In genomic region chr6:57040011-57040410, GRCh38 we compare ENCODE assay signal across 12 cellular contexts. TPM values are rescaled to one million over a fixed set of nuclear protein-coding genes. Genes with fewer than 3 reads are reported as not detected.
DNase-seq lines count a peak whose midpoint lies in the region; ATAC-seq, FAIRE-seq and TF ChIP-seq lines count a peak whose summit lies in the region.
"Had no signal": no experiment of that assay in that cellular context is flagged by ENCODE, and none has a peak within 500 bp of the region (broad histone marks: within the 10 kb centered on the region; RNA-seq: fewer than 3 reads in every experiment).

No MANE protein-coding gene starts in this region.

- H2BK15ac ChIP-seq in H1 (ENCODE audit: low read length), result no peak overlapping the region

- no peak overlapping the region for H3K23ac ChIP-seq in H1 (ENCODE audit: insufficient read length)

- no peak for ATAC-seq in GM21515 (IDR thresholded peaks at IDR 0.05; ENCODE audit: unreplicated experiment)
- ATAC-seq: activated T-helper 17 cell treated with anti-CD3 and anti-CD28 coated beads, Interleukin-2, amount 50 U/mL, for 72 hours had no signal

- H2AFZ ChIP-seq in H1 (ENCODE audit: low read length), result peak overlapping the region; percentile 70

- H3K36me3 ChIP-seq in H1 (ENCODE audit: control insufficient read depth in 2 of 4, insufficient read depth in 4 of 4, low read length in 3 of 4) (no peaks in the 10 kb centered on the region), thyroid gland (no peaks in the 10 kb centered on the region), stomach (no peaks in the 10 kb centered on the region)
- H3K36me3 ChIP-seq: right lobe of liver had no signal

- H2BK5ac ChIP-seq in H1 (ENCODE audit: low read depth, low read length), result no peak overlapping the region; the same call in 1 of the 2 replicates

- TF ChIP-seq POLR2A in H1 (IDR thresholded peaks at IDR 0.05; ENCODE audit: control extremely low read depth in 1 of 2, low read depth in 2 of 2, low read length in 2 of 2) (no peak), thyroid gland (IDR thresholded peaks at IDR 0.05) (no peak), stomach (IDR thresholded peaks at IDR 0.05) (no peak)

- no peak overlapping the region for H2BK20ac ChIP-seq in H1 (ENCODE audit: low read length)

- DNase-seq in GM10266 (ENCODE audit: extremely low spot score), result no peak
- peak; percentile 5 for DNase-seq in NCI-H226
- no peak for DNase-seq in H1 (ENCODE audit: low read depth in 1 of 2, low spot score in 2 of 2)
- no peak for DNase-seq in thyroid gland
- DNase-seq in stomach, result no peak
- DNase-seq in germinal center (ENCODE audit: low spot score), result no peak
- DNase-seq: CD4-positive, alpha-beta memory T cell; right lobe of liver had no signal

- no peak overlapping the region for H3K56ac ChIP-seq in H1 (replicated peaks; ENCODE audit: insufficient read length, low read depth, low read length)

- H2BK120ac ChIP-seq in H1 (replicated peaks; ENCODE audit: low read depth, low read length), result no peak overlapping the region

- H3K79me1 ChIP-seq in H1 (ENCODE audit: low read depth, low read length), result no peaks in the 10 kb centered on the region

- CTCF ChIA-PET in H1 (lab: Charles Lee; ENCODE audit: partially characterized antibody), result interaction anchor here (0.6 to 1.3 kb wide), 5 partner anchors 9 to 276 kb away, joined by 3 to 5 read pairs (median 3); no protein-coding TSS in a partner anchor

- H3K27me3 ChIP-seq in H1 (replicated peaks in 1 of 4; ENCODE audit: control insufficient read depth in 3 of 4, extremely low read depth in 1 of 4, insufficient read depth in 3 of 4, low read length in 3 of 4) (no peaks in the 10 kb centered on the region; a peak in 1 of 7 replicates), thyroid gland (no peaks in the 10 kb centered on the region), stomach (peaks cover 0 to 22% (median 0%) of the 10 kb centered on the region in 3 donors)
- H3K27me3 ChIP-seq: right lobe of liver had no signal

- H4K91ac ChIP-seq in H1 (replicated peaks; ENCODE audit: insufficient read length, low read length), result no peak overlapping the region

- no peak overlapping the region for H2AK5ac ChIP-seq in H1 (ENCODE audit: low read depth, low read length)

- no peaks in the 10 kb centered on the region for H3K79me2 ChIP-seq in H1 (ENCODE audit: control insufficient read depth in 1 of 2, insufficient read depth in 2 of 2, low read length in 2 of 2)

- FAIRE-seq in H1 (lab: Jason Lieb, UNC), result peak; percentile 58

- no peak overlapping the region for H3K14ac ChIP-seq in H1 (ENCODE audit: insufficient read length)

- H3K4me1 ChIP-seq in H1 (replicated peaks in 1 of 4; ENCODE audit: control insufficient read depth in 3 of 4, insufficient read depth in 4 of 4, low read length in 3 of 4) (no peaks in the 10 kb centered on the region), thyroid gland (no peaks in the 10 kb centered on the region), stomach (no peaks in the 10 kb centered on the region)
- H3K4me1 ChIP-seq: right lobe of liver had no signal

- H3K18ac ChIP-seq in H1 (ENCODE audit: extremely low read depth, low read length), result no peak overlapping the region

- H4K5ac ChIP-seq in H1 (ENCODE audit: insufficient read length, low read depth, low read length), result no peak overlapping the region

- no peak for TF ChIP-seq EP300 in H1 (IDR thresholded peaks at IDR 0.05; ENCODE audit: borderline replicate concordance in 1 of 2, low read depth in 2 of 2, low read length in 2 of 2)
- TF ChIP-seq EP300 in stomach (IDR thresholded peaks at IDR 0.05), result no peak

- H3K4me2 ChIP-seq in H1 (ENCODE audit: insufficient read depth in 1 of 2, low read depth in 2 of 2, low read length in 2 of 2), result no peak overlapping the region

- peak; percentile 37 to 39; a peak in 2 of 4 replicates for TF ChIP-seq RAD21 in H1 (IDR thresholded peaks at IDR 0.05 in 1 of 2, conservative IDR thresholded peaks at IDR 0.05 in 1 of 2; ENCODE audit: low read depth in 2 of 2, low read length in 2 of 2)

- H4K8ac ChIP-seq in H1 (ENCODE audit: extremely low read depth, insufficient read depth, low read length), result no peak overlapping the region

- peak; percentile 24; the same call in 1 of the 2 replicates for TF ChIP-seq CTCF in 22Rv1 (IDR thresholded peaks at IDR 0.05)
- peak; percentile 19 for TF ChIP-seq CTCF in GM10266 (IDR thresholded peaks at IDR 0.05; ENCODE audit: control insufficient read depth, insufficient read depth, low read depth, missing control alignments)
- peak; percentile 31 to 67 (median 65); a peak in 3 of 4 replicates for TF ChIP-seq CTCF in H1 (IDR thresholded peaks at IDR 0.05; ENCODE audit: control extremely low read depth in 1 of 3, insufficient read depth in 1 of 3, low read depth in 1 of 3, low read length in 3 of 3)
- no peak for TF ChIP-seq CTCF in thyroid gland (IDR thresholded peaks at IDR 0.05)
- TF ChIP-seq CTCF in stomach (IDR thresholded peaks at IDR 0.05), result no peak

- H3K9ac ChIP-seq in H1 (replicated peaks in 1 of 4; ENCODE audit: extremely low read depth in 1 of 4, low read depth in 3 of 4, low read length in 3 of 4), result no peak overlapping the region

- H4K20me1 ChIP-seq in H1 (replicated peaks in 1 of 2; ENCODE audit: control insufficient read depth in 1 of 2, insufficient read depth in 2 of 2, low read length in 2 of 2), result no peaks in the 10 kb centered on the region

- H3K9me3 ChIP-seq in H1 (ENCODE audit: insufficient read depth in 2 of 2, low read depth in 1 of 2, low read length in 1 of 2) (no peaks in the 10 kb centered on the region), thyroid gland (no peaks in the 10 kb centered on the region), stomach (no peaks in the 10 kb centered on the region)
- H3K9me3 ChIP-seq: right lobe of liver had no signal

- 71% methylated on average over 5 of the region's 5 CpGs; no CpG with 5 or more reads in 1 of the 2 experiments for WGBS in H1 (ENCODE audit: extremely low coverage in 1 of 2, insufficient coverage in 1 of 2, insufficient read length in 1 of 2, insufficient replicate concordance in 2 of 2, low coverage in 1 of 2, low lambda C conversion rate in 2 of 2, missing lambda C conversion rate in 1 of 2), 2 experiments
- 66 to 78% methylated on average over 5 of the region's 5 CpGs for WGBS in thyroid gland, 2 donors
- WGBS in stomach, 5 donors, result 75 to 80% (median 77%) methylated on average over 4 to 5 of the region's 5 CpGs

- peak overlapping the region; percentile 19; the same call in 1 of the 2 replicates for H2BK12ac ChIP-seq in H1 (ENCODE audit: low read depth, low read length)

- POLR2A ChIA-PET in H1 (lab: Charles Lee; ENCODE audit: partially characterized antibody), result no interaction called here

- H3K4me3 ChIP-seq in H1 (ENCODE audit: extremely low read depth in 1 of 4, insufficient read depth in 2 of 4, low read depth in 3 of 4, low read length in 4 of 4) (no peak overlapping the region), thyroid gland (replicated peaks in 1 of 3) (no peak overlapping the region), stomach (no peak overlapping the region)
- H3K4me3 ChIP-seq: right lobe of liver had no signal

- H3K23me2 ChIP-seq in H1 (ENCODE audit: low read depth, low read length), result no peaks in the 10 kb centered on the region

- H3K4ac ChIP-seq in H1 (replicated peaks; ENCODE audit: insufficient read length, low read depth, low read length), result no peak overlapping the region

- intact Hi-C loops in thyroid gland (cut with DNase I) (no loop called here), stomach (cut with DNase I; ENCODE audit: low total_unique reads) (no loop called here)

- no peak overlapping the region for H3K27ac ChIP-seq in 22Rv1
- no peak overlapping the region for H3K27ac ChIP-seq in H1 (ENCODE audit: low read depth, low read length)
- no peak overlapping the region for H3K27ac ChIP-seq in thyroid gland
- no peak overlapping the region for H3K27ac ChIP-seq in stomach
- H3K27ac ChIP-seq: right lobe of liver, VCaP had no signal

TF ChIP-seq in H1, 55 proteins besides CTCF, POLR2A, EP300 and RAD21:
- no peak for TF ChIP-seq SUZ12 (IDR thresholded peaks at IDR 0.05; ENCODE audit: low read length)
- TF ChIP-seq, protein P1, sequence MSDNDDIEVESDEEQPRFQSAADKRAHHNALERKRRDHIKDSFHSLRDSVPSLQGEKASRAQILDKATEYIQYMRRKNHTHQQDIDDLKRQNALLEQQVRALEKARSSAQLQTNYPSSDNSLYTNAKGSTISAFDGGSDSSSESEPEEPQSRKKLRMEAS (IDR thresholded peaks at IDR 0.05), result peak; percentile 77
- TF ChIP-seq, protein P2, sequence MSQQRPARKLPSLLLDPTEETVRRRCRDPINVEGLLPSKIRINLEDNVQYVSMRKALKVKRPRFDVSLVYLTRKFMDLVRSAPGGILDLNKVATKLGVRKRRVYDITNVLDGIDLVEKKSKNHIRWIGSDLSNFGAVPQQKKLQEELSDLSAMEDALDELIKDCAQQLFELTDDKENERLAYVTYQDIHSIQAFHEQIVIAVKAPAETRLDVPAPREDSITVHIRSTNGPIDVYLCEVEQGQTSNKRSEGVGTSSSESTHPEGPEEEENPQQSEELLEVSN (IDR thresholded peaks at IDR 0.05), result peak; percentile 81
TF ChIP-seq in H1: peak in this region for 2.

RNA-seq across cellular contexts. Expression of gene KIAA1586, which starts 6.5 kb away (rescaled TPM):
- total RNA-seq in H1 (2021; fragmentation: NEBNext Ultra II Directional; extraction: Animal tissue kit (Norgen Biotek cat#: 25700)), result 22.8 and 24.4 TPM in 2 replicates
- polyA plus RNA-seq in H1 (2011; rRNA removed) (1.5 and 2.1 TPM in 2 replicates), stomach (1 to 10 TPM; 2.0 to 5.2 (median 2.1) TPM)
- polyA plus RNA-seq in H1 (2011; cell fraction: cytosol; rRNA removed), result 3.7 TPM
- 0.93 TPM for polyA plus RNA-seq in H1 (2011; cell fraction: nucleus; rRNA removed)
- polyA plus RNA-seq in H1 (2012, experiment 1 of 2), result 4.6 to 13.6 TPM (median 6.0 TPM) in 4 replicates
- 1.1 TPM for polyA plus RNA-seq in H1 (2012, experiment 2 of 2)
- 11.6 TPM for polyA plus RNA-seq in H1 (2013, experiment 1 of 2)
- polyA plus RNA-seq in H1 (2013, experiment 2 of 2), result 10.4 TPM
- polyA minus RNA-seq in H1 (2011; rRNA and poly(A)+ RNA removed), result 3.1 and 4.9 TPM in 2 replicates
- 8.6 TPM for polyA minus RNA-seq in H1 (2011; cell fraction: cytosol; rRNA and poly(A)+ RNA removed)
- polyA minus RNA-seq in H1 (2011; cell fraction: nucleus; rRNA and poly(A)+ RNA removed), result 9.0 TPM
- total RNA-seq in thyroid gland (10 to 100 TPM in 2 of 4 donors, 1 to 10 TPM in 2; 9.1 to 16.8 (median 11.0) TPM), stomach (10 to 100 TPM in 2 of 5 donors, 1 to 10 TPM in 2, under 1 TPM in 1; 0.29 to 27.7 (median 6.2) TPM)

RNA-seq across cellular contexts. Expression of gene ZNF451, which starts 50.0 kb away (rescaled TPM):
- 49.4 and 56.8 TPM in 2 replicates for total RNA-seq in H1 (2021; fragmentation: NEBNext Ultra II Directional; extraction: Animal tissue kit (Norgen Biotek cat#: 25700))
- polyA plus RNA-seq in H1 (2011; rRNA removed), result 7.0 and 10.7 TPM in 2 replicates
- 17.3 TPM for polyA plus RNA-seq in H1 (2011; cell fraction: cytosol; rRNA removed)
- polyA plus RNA-seq in H1 (2011; cell fraction: nucleus; rRNA removed), result 18.5 TPM
- 9.7 to 20.7 TPM (median 14.4 TPM) in 4 replicates for polyA plus RNA-seq in H1 (2012, experiment 1 of 2)
- 1.2 TPM for polyA plus RNA-seq in H1 (2012, experiment 2 of 2)
- polyA plus RNA-seq in H1 (2013, experiment 1 of 2), result 18.4 TPM
- polyA plus RNA-seq in H1 (2013, experiment 2 of 2), result 16.5 TPM
- 59.7 and 75.9 TPM in 2 replicates for polyA minus RNA-seq in H1 (2011; rRNA and poly(A)+ RNA removed)
- 41.0 TPM for polyA minus RNA-seq in H1 (2011; cell fraction: cytosol; rRNA and poly(A)+ RNA removed)
- polyA minus RNA-seq in H1 (2011; cell fraction: nucleus; rRNA and poly(A)+ RNA removed), result 134 TPM
- 100 to 1,000 TPM in 1 of 4 donors, 10 to 100 TPM in 3; 71.7 to 126 (median 85.6) TPM for total RNA-seq in thyroid gland
- 100 to 1,000 TPM in 2 of 5 donors, 10 to 100 TPM in 3; 20.3 to 402 (median 84.5) TPM for total RNA-seq in stomach
- polyA plus RNA-seq in stomach, result 10 to 100 TPM in 2 of 3 donors, 1 to 10 TPM in 1; 6.0 to 13.7 (median 10.0) TPM

Comparison
In these comparisons a context has a peak if more than half of its experiments do, and no peak if none do; other contexts are left out.
1. CTCF ChIP-seq: peak in 22Rv1 (single experiment), GM10266 (single experiment) and H1 (3 of 3); none in thyroid gland (0 of 6) and stomach (0 of 7).